ENCODE assay signal across 18 cellular contexts in genomic region chr16:84833542-84834402, GRCh38. TPM values are rescaled to one million over a fixed set of nuclear protein-coding genes. Genes with fewer than 3 reads are reported as not detected.
DNase-seq lines count a peak whose midpoint lies in the region; ATAC-seq, FAIRE-seq and TF ChIP-seq lines count a peak whose summit lies in the region.
"Had no signal": no experiment of that assay in that cellular context is flagged by ENCODE, and none has a peak within 500 bp of the region (broad histone marks: within the 10 kb centered on the region; RNA-seq: fewer than 3 reads in every experiment).

No MANE protein-coding gene starts in this region.

- CTCF ChIA-PET in K562 (lab: Yijun Ruan, JAX; ENCODE audit: low intra/inter-chr PET ratio): no interaction called here

- H2AFZ ChIP-seq in K562 (ENCODE audit: low read depth, low read length) (no peak overlapping the region), osteoblast (ENCODE audit: low read length) (no peak overlapping the region)

- no peak overlapping the region for H3K4me3 Mint-ChIP-seq in endothelial cell (ENCODE audit: unreplicated experiment)
- H3K4me3 Mint-ChIP-seq: activated B cell treated with CpG ODN at 0.5 μM for 24 hours had no signal

- intact Hi-C loops in K562 (cut with micrococcal nuclease) (no loop called here), tibial artery (cut with DNase I; ENCODE audit: low total_unique reads) (no loop called here)

- H3K9me3 ChIP-seq in K562 (replicated peaks; ENCODE audit: control insufficient read depth, insufficient read depth, low read depth, low read length): no peaks in the 10 kb centered on the region
- no peaks in the 10 kb centered on the region for H3K9me3 ChIP-seq in gastroesophageal sphincter
- H3K9me3 ChIP-seq in osteoblast (ENCODE audit: low read depth, low read length): no peaks in the 10 kb centered on the region
- H3K9me3 ChIP-seq in tibial artery: no peaks in the 10 kb centered on the region
- H3K9me3 ChIP-seq: ascending aorta; BLaER1 treated with 17β-estradiol and CSF1 and Interleukin-3, amounts not matched to agents 10 nM and 100 nM had no signal

- no TSS peak for BruUV-seq in K562 (replicated peaks; lab: Mats Ljungman, UMichigan)

- TF ChIP-seq EP300 in K562 (IDR thresholded peaks at IDR 0.05; ENCODE audit: low read length): no peak
- TF ChIP-seq EP300 in gastroesophageal sphincter (IDR thresholded peaks at IDR 0.05): no peak

- no peaks in the 10 kb centered on the region for H3K4me1 Mint-ChIP-seq in endothelial cell (ENCODE audit: unreplicated experiment)
- H3K4me1 Mint-ChIP-seq: activated B cell treated with CpG ODN at 0.5 μM for 24 hours, IgD-negative memory B cell had no signal

- no peak for TF ChIP-seq RAD21 in K562 (CRISPR knock-in tag; conservative IDR thresholded peaks at IDR 0.05 in 1 of 2, IDR thresholded peaks at IDR 0.05 in 1 of 2)

- H3K9me3 Mint-ChIP-seq in endothelial cell (ENCODE audit: unreplicated experiment): no peaks in the 10 kb centered on the region
- H3K9me3 Mint-ChIP-seq: activated B cell treated with CpG ODN at 0.5 μM for 24 hours, IgD-negative memory B cell had no signal

- H3K9ac ChIP-seq in K562 (ENCODE audit: insufficient read depth in 1 of 2, low read depth in 2 of 2, low read length in 2 of 2): no peak overlapping the region
- H3K9ac ChIP-seq: BLaER1 treated with 17β-estradiol and CSF1 and Interleukin-3, amounts not matched to agents 10 nM and 100 nM had no signal

- POLR2A ChIA-PET in K562 (lab: Yijun Ruan, JAX): interaction anchor here (1.0 kb wide), 1 partner anchor 15 kb away, joined by 5 read pairs; the partner anchor contains the start of gene CRISPLD2

- H3K27me3 ChIP-seq in K562 (ENCODE audit: control insufficient read depth in 2 of 2, insufficient read depth in 2 of 2, low read length in 2 of 2): peaks cover 81 to 95% of the 10 kb centered on the region in 2 experiments
- H3K27me3 ChIP-seq in gastroesophageal sphincter: no peaks in the 10 kb centered on the region
- H3K27me3 ChIP-seq in osteoblast (ENCODE audit: insufficient read depth, low read length): no peaks in the 10 kb centered on the region
- no peaks in the 10 kb centered on the region for H3K27me3 ChIP-seq in tibial artery
- H3K27me3 ChIP-seq: ascending aorta; BLaER1 treated with 17β-estradiol and CSF1 and Interleukin-3, amounts not matched to agents 10 nM and 100 nM; dorsolateral prefrontal cortex had no signal

- H3K36me3 Mint-ChIP-seq in endothelial cell (ENCODE audit: low read depth, unreplicated experiment): no peaks in the 10 kb centered on the region

- no peak overlapping the region for H3K4me3 ChIP-seq in K562
- no peak overlapping the region for H3K4me3 ChIP-seq in gastroesophageal sphincter
- no peak overlapping the region for H3K4me3 ChIP-seq in osteoblast (ENCODE audit: insufficient read depth, low read length)
- peak overlapping the region in 1 of 2 donors; percentile 37 for H3K4me3 ChIP-seq in tibial artery
- H3K4me3 ChIP-seq: ascending aorta; BLaER1 treated with 17β-estradiol and CSF1 and Interleukin-3, amounts not matched to agents 10 nM and 100 nM; dorsolateral prefrontal cortex had no signal

- in situ Hi-C loops in K562 (cut with MboI): no loop called here

- no peak overlapping the region for H3K27ac Mint-ChIP-seq in endothelial cell (ENCODE audit: unreplicated experiment)
- H3K27ac Mint-ChIP-seq: activated B cell treated with CpG ODN at 0.5 μM for 24 hours had no signal

- H3K27ac ChIP-seq in K562 (ENCODE audit: extremely low read depth, low read depth, low read length) (no peak overlapping the region), gastroesophageal sphincter (peak overlapping the region; percentile 92 to 99 (median 97)), osteoblast (ENCODE audit: low read depth, low read length) (peak overlapping the region; percentile 97), tibial artery (peak overlapping the region; percentile 81 to 85)
- H3K27ac ChIP-seq: BLaER1 treated with 17β-estradiol and CSF1 and Interleukin-3, amounts not matched to agents 10 nM and 100 nM had no signal

- H3K36me3 ChIP-seq in K562 (ENCODE audit: control insufficient read depth, insufficient read depth, low read length) (no peaks in the 10 kb centered on the region), gastroesophageal sphincter (peaks cover 0 to 12% of the 10 kb centered on the region in 2 donors), osteoblast (ENCODE audit: insufficient read depth, low read length) (no peaks in the 10 kb centered on the region), tibial artery (peaks cover 0 to 7% (median 4%) of the 10 kb centered on the region in 3 donors)
- H3K36me3 ChIP-seq: ascending aorta had no signal

- H3K4me1 ChIP-seq in K562 (replicated peaks in 1 of 2; ENCODE audit: control insufficient read depth in 2 of 2, insufficient read depth in 2 of 2, low read length in 2 of 2): peaks cover 0 to 6% of the 10 kb centered on the region in 2 experiments; a peak in 2 of 5 replicates
- H3K4me1 ChIP-seq in gastroesophageal sphincter: peaks cover 14 to 98% (median 69%) of the 10 kb centered on the region in 3 donors
- peaks cover 53% of the 10 kb centered on the region for H3K4me1 ChIP-seq in osteoblast (ENCODE audit: insufficient read depth, low read length)
- peaks cover 0 to 83% (median 42%) of the 10 kb centered on the region in 4 donors for H3K4me1 ChIP-seq in tibial artery

- H3K79me2 ChIP-seq in K562 (ENCODE audit: control insufficient read depth, insufficient read depth, low read length) (no peaks in the 10 kb centered on the region), osteoblast (ENCODE audit: insufficient read depth, low read length) (no peaks in the 10 kb centered on the region)

- no peak for FAIRE-seq in K562 (lab: Jason Lieb, UNC)

- H3K27me3 Mint-ChIP-seq in endothelial cell (ENCODE audit: unreplicated experiment): peaks cover under 1% of the 10 kb centered on the region

- TF ChIP-seq CTCF in K562 (IDR thresholded peaks at IDR 0.05 in 2 of 3, conservative IDR thresholded peaks at IDR 0.05 in 1 of 3; ENCODE audit: insufficient read depth in 2 of 3, low read depth in 1 of 3, low read length in 3 of 3): no peak
- TF ChIP-seq CTCF in gastroesophageal sphincter (IDR thresholded peaks at IDR 0.05): no peak
- TF ChIP-seq CTCF in osteoblast (IDR thresholded peaks at IDR 0.05; ENCODE audit: extremely low read depth, low read depth, low read length): no peak
- no peak for TF ChIP-seq CTCF in tibial artery (IDR thresholded peaks at IDR 0.05)
- no peak for TF ChIP-seq CTCF in endothelial cell (IDR thresholded peaks at IDR 0.05; ENCODE audit: unreplicated experiment)

- DNase-seq in K562 (ENCODE audit: extremely low read depth in 1 of 4, low spot score in 3 of 4) (no peak), osteoblast (ENCODE audit: insufficient read length, low spot score, missing footprints) (peak; percentile 15), tibial artery (no peak), endothelial cell (ENCODE audit: low spot score) (no peak)
- DNase-seq in stimulated activated CD8-positive, alpha-beta memory T cell treated with anti-CD3 and anti-CD28 coated beads, Interleukin-4, amount 100 ng/mL, for 48 hours: no peak
- DNase-seq: activated B cell treated with CpG ODN at 0.5 μM for 24 hours, HCEC 1CT, mesendoderm, NCI-H1048, NCI-H2171 treated with DMSO at 0.1 percent for 48 hours, nucleus accumbens had no signal

- peaks cover 30% of the 10 kb centered on the region; the same call in 1 of the 2 replicates for H4K20me1 ChIP-seq in K562 (replicated peaks; ENCODE audit: control insufficient read depth, insufficient read depth, low read length)
- no peaks in the 10 kb centered on the region for H4K20me1 ChIP-seq in osteoblast (ENCODE audit: insufficient read depth, low read length)

- H3K4me2 ChIP-seq in K562 (ENCODE audit: insufficient read depth, low read length) (no peak overlapping the region), osteoblast (ENCODE audit: insufficient read depth, low read length) (no peak overlapping the region)
- H3K4me2 ChIP-seq: BLaER1 treated with 17β-estradiol and CSF1 and Interleukin-3, amounts not matched to agents 10 nM and 100 nM had no signal

- whole genome bisulfite sequencing in K562 (ENCODE audit: insufficient coverage, low coverage, missing lambda C conversion rate): 9% methylated on average over 34 of the region's 34 CpGs
- WGBS in gastroesophageal sphincter (ENCODE audit: low coverage in 1 of 2), 2 donors: 40% methylated on average over 2 of the region's 34 CpGs; no CpG with 5 or more reads in 1 of the 2 donors

- TF ChIP-seq POLR2A in K562 (conservative IDR thresholded peaks at IDR 0.05) (no peak), gastroesophageal sphincter (IDR thresholded peaks at IDR 0.05) (no peak)

- no peaks in the 10 kb centered on the region for H3K9me1 ChIP-seq in K562 (ENCODE audit: control insufficient read depth, insufficient read depth, low read length)

- no peak for ATAC-seq in K562
- ATAC-seq in gastroesophageal sphincter: no peak
- no peak for ATAC-seq in HG02588 (IDR thresholded peaks at IDR 0.05; ENCODE audit: unreplicated experiment)
- no peak for ATAC-seq in HG02571 (IDR thresholded peaks at IDR 0.05; ENCODE audit: unreplicated experiment)

RNA-seq across cellular contexts. Expression of gene CRISPLD2, which starts 14.0 kb away (rescaled TPM):
- 0.42 TPM in 1 of 2 replicates, not detected in the other for total RNA-seq in K562 (2011; cell fraction: chromatin; rRNA removed; ENCODE audit: low replicate concordance)
- total RNA-seq in K562 (2011; cell fraction: nucleolus; rRNA removed): 0.13 and 0.17 TPM in 2 replicates
- 0.31 TPM in 1 of 2 replicates, not detected in the other for total RNA-seq in K562 (2011; cell fraction: nucleoplasm; rRNA removed)
- total RNA-seq in K562 (2014; rRNA removed) (0.12 TPM in 1 of 2 replicates, not detected in the other), K562 (2014; rRNA removed; fragmentation: Illumina TruSeq; extraction: Trizol) (0.04 and 0.10 TPM in 2 replicates), K562 (2015; rRNA removed; fragmentation: Illumina TruSeq; extraction: Trizol) (not detected in 2 replicates), K562 (2021) (0.22 and 0.24 TPM in 2 replicates), gastroesophageal sphincter (100 to 1,000 TPM; 174 to 411 (median 219) TPM), osteoblast (40.2 and 122 TPM in 2 replicates), endothelial cell (ENCODE audit: unreplicated experiment) (0.54 TPM)
- polyA plus RNA-seq in K562 (2011; rRNA removed) (0.05 TPM in 1 of 2 replicates, not detected in the other), K562 (2014; fragmentation: Illumina TruSeq; extraction: Trizol) (0.03 and 0.06 TPM in 2 replicates), K562 (2014; fragmentation: Nextera tagmentation; extraction: Ambion mirVana) (under 1 TPM in 1 of 2 experiments, not detected in 1; 0.03 TPM), K562 (2014; rRNA removed) (0.08 TPM in 1 of 2 replicates, not detected in the other)
- polyA plus RNA-seq in K562 (2011; cell fraction: cytosol; rRNA removed): 0.03 and 0.19 TPM in 2 replicates
- 0.34 TPM in 1 of 2 replicates, not detected in the other for polyA plus RNA-seq in K562 (2011; cell fraction: nucleus; rRNA removed)
- polyA plus RNA-seq in K562 (2012): 0.07 and 0.16 TPM in 2 replicates
- polyA minus RNA-seq in K562 (2011; rRNA and poly(A)+ RNA removed): 0.04 and 0.06 TPM in 2 replicates
- not detected in 2 replicates for polyA minus RNA-seq in K562 (2011; cell fraction: cytosol; rRNA and poly(A)+ RNA removed)
- 0.27 TPM in 1 of 2 replicates, not detected in the other for polyA minus RNA-seq in K562 (2011; cell fraction: nucleus; rRNA and poly(A)+ RNA removed)
- total RNA-seq: activated B cell treated with CpG ODN at 0.5 μM for 24 hours had no signal
- polyA plus RNA-seq: IgD-negative memory B cell had no signal

Comparison
In these comparisons a context has a peak if more than half of its experiments do, and no peak if none do; other contexts are left out.
1. RNA of gene CRISPLD2, which starts 14.0 kb away (total RNA-seq): 174 to 411 TPM in gastroesophageal sphincter and 40.2 to 122 TPM in osteoblast; 0.54 TPM in endothelial cell (single experiment) and 0.04 to 0.42 TPM in K562; every median in the first group is over 10 times any median in the second.